Comparison of ENCODE assay signal across 8 cellular contexts in the genomic region with DNA sequence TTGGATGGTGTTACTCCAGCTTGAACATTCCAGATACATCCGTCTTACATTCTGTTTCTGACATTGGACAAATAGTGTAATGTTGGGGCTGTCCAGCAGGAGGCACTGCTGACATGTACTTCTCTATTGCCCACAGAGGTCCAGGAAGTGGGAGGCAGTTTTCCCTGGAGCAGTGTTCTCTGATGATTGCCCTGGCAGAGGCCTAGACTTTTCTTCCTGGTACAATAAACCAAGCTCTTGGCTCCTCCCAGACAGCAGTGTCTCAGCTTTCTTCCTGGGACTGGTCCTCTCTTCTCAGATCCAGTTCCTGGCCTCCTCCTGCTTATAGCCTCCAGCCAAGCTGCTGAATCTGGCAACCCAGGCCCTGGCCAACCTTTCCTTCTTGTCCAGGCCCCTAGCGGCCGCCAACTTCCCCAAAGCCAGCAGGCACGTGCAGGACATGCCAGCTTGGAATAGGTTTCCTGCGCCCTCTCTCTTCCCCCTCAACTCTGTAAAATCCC. TPM values are rescaled to one million over a fixed set of nuclear protein-coding genes. Genes with fewer than 3 reads are reported as not detected.
DNase-seq lines count a peak whose midpoint lies in the region; ATAC-seq, FAIRE-seq and TF ChIP-seq lines count a peak whose summit lies in the region.

No MANE protein-coding gene starts in this region.

- H3K4me1 ChIP-seq in MM.1S (ENCODE audit: low read length) (peaks cover 80% of the 10 kb centered on the region), astrocyte (ENCODE audit: insufficient read depth, low read length) (peaks cover 2% of the 10 kb centered on the region), left ventricle myocardium inferior (peaks cover 7% of the 10 kb centered on the region)

- no peak overlapping the region for H3K4me3 Mint-ChIP-seq in astrocyte (ENCODE audit: unreplicated experiment)

- TF ChIP-seq CTCF in MM.1S (IDR thresholded peaks at IDR 0.05; ENCODE audit: low read length), result peak; percentile 88
- TF ChIP-seq CTCF in SU-DHL-6 (IDR thresholded peaks at IDR 0.05; ENCODE audit: insufficient read depth, low read length, poor library complexity, severe bottlenecking), result peak; percentile 73
- TF ChIP-seq CTCF in astrocyte (IDR thresholded peaks at IDR 0.05; ENCODE audit: insufficient read depth, low read depth, low read length), result peak; percentile 90
- TF ChIP-seq CTCF in left ventricle myocardium inferior (IDR thresholded peaks at IDR 0.05; ENCODE audit: borderline replicate concordance), result peak; percentile 79

- H3K36me3 ChIP-seq in MM.1S (replicated peaks; ENCODE audit: insufficient read depth, low read length), result no peaks in the 10 kb centered on the region
- no peaks in the 10 kb centered on the region; the same call in 1 of the 2 replicates for H3K36me3 ChIP-seq in SU-DHL-6 (ENCODE audit: low read length)
- no peaks in the 10 kb centered on the region for H3K36me3 ChIP-seq in astrocyte (ENCODE audit: insufficient read depth, low read length)
- no peaks in the 10 kb centered on the region for H3K36me3 ChIP-seq in left ventricle myocardium inferior

- no peaks in the 10 kb centered on the region for H3K9me3 Mint-ChIP-seq in astrocyte (ENCODE audit: unreplicated experiment)

- H3K27me3 Mint-ChIP-seq in astrocyte (ENCODE audit: low read depth, unreplicated experiment), result peaks cover 13% of the 10 kb centered on the region

- H3K27ac ChIP-seq in MM.1S (ENCODE audit: low read length) (peak overlapping the region; percentile 96; the same call in 1 of the 2 replicates), SU-DHL-6 (ENCODE audit: low read depth, low read length) (peak overlapping the region; percentile 99), astrocyte (ENCODE audit: low read depth, low read length) (no peak overlapping the region), left ventricle myocardium inferior (replicated peaks) (peak overlapping the region; percentile 9)

- H3K4me2 ChIP-seq in MM.1S (ENCODE audit: low read depth, low read length) (no peak overlapping the region), SU-DHL-6 (ENCODE audit: low read depth, low read length, poor library complexity, severe bottlenecking) (peak overlapping the region; percentile 99), astrocyte (ENCODE audit: low read length) (no peak overlapping the region)

- ATAC-seq in HG03439 (IDR thresholded peaks at IDR 0.05; ENCODE audit: unreplicated experiment) (no peak), HG03565 (IDR thresholded peaks at IDR 0.05; ENCODE audit: unreplicated experiment) (no peak)

- H3K9ac ChIP-seq in MM.1S (ENCODE audit: low read length), result no peak overlapping the region
- peak overlapping the region; percentile 84 for H3K9ac ChIP-seq in SU-DHL-6 (ENCODE audit: low read length)
- H3K9ac ChIP-seq in astrocyte (ENCODE audit: low read length), result no peak overlapping the region

- no peaks in the 10 kb centered on the region for H3K9me2 ChIP-seq in MM.1S (replicated peaks; ENCODE audit: insufficient read depth, low read length)
- H3K9me2 ChIP-seq in SU-DHL-6 (replicated peaks; ENCODE audit: insufficient read depth, low read length), result no peaks in the 10 kb centered on the region

- H3F3A ChIP-seq in MM.1S (ENCODE audit: insufficient read depth, low read length), result peaks cover 50% of the 10 kb centered on the region
- peaks cover 52% of the 10 kb centered on the region for H3F3A ChIP-seq in SU-DHL-6 (ENCODE audit: insufficient read depth)

- H3K79me2 ChIP-seq in MM.1S (ENCODE audit: low read length) (no peaks in the 10 kb centered on the region), SU-DHL-6 (ENCODE audit: insufficient read depth, low read length) (peaks cover 50% of the 10 kb centered on the region), astrocyte (ENCODE audit: insufficient read depth, low read length) (no peaks in the 10 kb centered on the region)

- H3K36me3 Mint-ChIP-seq in astrocyte (ENCODE audit: low read depth, unreplicated experiment), result no peaks in the 10 kb centered on the region

- H3K27me3 ChIP-seq in MM.1S (replicated peaks; ENCODE audit: insufficient read depth, low read length) (no peaks in the 10 kb centered on the region), SU-DHL-6 (ENCODE audit: low read length) (no peaks in the 10 kb centered on the region), astrocyte (ENCODE audit: insufficient read depth, low read length) (no peaks in the 10 kb centered on the region), left ventricle myocardium inferior (ENCODE audit: low read depth) (peaks cover 10% of the 10 kb centered on the region)

- H3K4me1 Mint-ChIP-seq in astrocyte (ENCODE audit: low read depth, unreplicated experiment), result peaks cover 2% of the 10 kb centered on the region

- H4K20me1 ChIP-seq in MM.1S (ENCODE audit: insufficient read depth, low read length) (no peaks in the 10 kb centered on the region), SU-DHL-6 (ENCODE audit: low read depth, low read length) (no peaks in the 10 kb centered on the region), astrocyte (ENCODE audit: insufficient read depth, low read length) (no peaks in the 10 kb centered on the region)

- peak overlapping the region; percentile 53 for H3K27ac Mint-ChIP-seq in astrocyte (ENCODE audit: unreplicated experiment)

- H2AFZ ChIP-seq in MM.1S (ENCODE audit: low read length), result no peak overlapping the region
- no peak overlapping the region for H2AFZ ChIP-seq in SU-DHL-6 (ENCODE audit: low read depth, low read length, severe bottlenecking)
- H2AFZ ChIP-seq in astrocyte (ENCODE audit: low read depth, low read length), result no peak overlapping the region

- H3K9me3 ChIP-seq in MM.1S (replicated peaks; ENCODE audit: insufficient read depth, low read length) (no peaks in the 10 kb centered on the region), SU-DHL-6 (ENCODE audit: insufficient read depth, low read length) (no peaks in the 10 kb centered on the region), astrocyte (ENCODE audit: insufficient read depth, low read depth, low read length) (no peaks in the 10 kb centered on the region), left ventricle myocardium inferior (replicated peaks) (no peaks in the 10 kb centered on the region)

- FAIRE-seq in astrocyte (lab: Jason Lieb, UNC), result peak; percentile 32

- intact Hi-C loops in left ventricle myocardium inferior (cut with micrococcal nuclease), result no loop called here

- peak; percentile 97 for DNase-seq in ELF-1 (ENCODE audit: low read depth, low spot score)
- peak; percentile 57 for DNase-seq in MM.1S
- peak; percentile 63 for DNase-seq in astrocyte (ENCODE audit: low read depth)
- peak; percentile 62 for DNase-seq in left ventricle myocardium inferior
- peak; percentile 56 for DNase-seq in pulmonary artery endothelial cell (ENCODE audit: low read depth, low spot score)

- H3K4me3 ChIP-seq in MM.1S (ENCODE audit: low read length) (no peak overlapping the region), SU-DHL-6 (ENCODE audit: insufficient read depth, low read length, poor library complexity, severe bottlenecking) (peak overlapping the region; percentile 83), astrocyte (ENCODE audit: insufficient read depth, low read depth, low read length) (no peak overlapping the region), left ventricle myocardium inferior (no peak overlapping the region)

RNA-seq across cellular contexts. Expression of a gene that starts 14.9 kb away (rescaled TPM):
- total RNA-seq in astrocyte, result 0.94 and 1.5 TPM in 2 replicates
- 2.0 TPM for total RNA-seq in left ventricle myocardium inferior
- not detected in 2 replicates for total RNA-seq in pulmonary artery endothelial cell

RNA-seq across cellular contexts. Expression of a gene that starts 59.1 kb away (rescaled TPM):
- total RNA-seq in astrocyte, result not detected in 2 replicates
- total RNA-seq in left ventricle myocardium inferior, result 0.14 TPM
- not detected in 2 replicates for total RNA-seq in pulmonary artery endothelial cell
